Comparison of ENCODE assay signal across 16 cellular contexts in the genomic region with DNA sequence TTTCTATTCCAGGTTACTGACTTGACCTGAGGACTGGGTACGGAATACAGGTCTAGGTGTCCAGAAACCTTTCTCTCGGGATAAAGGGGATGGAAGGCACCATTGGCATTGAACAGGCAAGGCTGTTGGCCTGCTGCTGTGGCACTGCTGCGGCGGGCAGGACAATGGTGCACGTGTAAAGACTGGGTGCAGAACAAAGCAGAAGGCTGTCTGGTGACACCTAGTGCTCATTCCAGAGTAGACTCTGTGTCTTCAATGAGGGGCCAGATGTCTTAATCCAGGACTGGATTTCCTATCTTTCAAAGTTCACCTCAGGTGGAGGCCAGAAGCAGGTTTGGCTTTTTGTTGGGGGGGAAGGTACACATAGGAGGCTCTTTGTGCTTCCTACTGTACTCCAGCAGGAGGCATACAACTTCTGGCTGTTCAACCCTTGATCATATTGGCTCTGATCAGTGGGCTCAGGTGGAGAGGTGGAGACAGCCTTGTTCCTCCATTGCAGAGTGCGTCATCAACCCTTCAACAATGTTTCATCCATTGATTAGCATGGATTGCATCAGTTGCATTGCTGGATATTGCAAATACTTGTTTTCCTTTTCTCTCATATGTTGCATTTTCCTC. TPM values are rescaled to one million over a fixed set of nuclear protein-coding genes. Genes with fewer than 3 reads are reported as not detected.
DNase-seq lines count a peak whose midpoint lies in the region; ATAC-seq, FAIRE-seq and TF ChIP-seq lines count a peak whose summit lies in the region.
"Not testable (repeated sequence)": the region's sequence is repeated elsewhere in the genome, so short reads cannot be mapped to it uniquely, and the experiment has no call there.
"Had no signal": no experiment of that assay in that cellular context is flagged by ENCODE, and none has a peak within 500 bp of the region (broad histone marks: within the 10 kb centered on the region; RNA-seq: fewer than 3 reads in every experiment).

No MANE protein-coding gene starts in this region.

- H3K27ac ChIP-seq in CD4-positive, alpha-beta T cell (ENCODE audit: low read depth, low read length); astrocyte (ENCODE audit: low read depth, low read length); endothelial cell of umbilical vein (ENCODE audit: insufficient read depth, low read depth, low read length): not testable (repeated sequence)

- dilution Hi-C loops in endothelial cell of umbilical vein (cut with MboI; ENCODE audit: extremely low pct_ligation_motif_present, low sequenced_read_pairs), result not testable (repeated sequence)

- not testable (repeated sequence) for TF ChIP-seq POLR2A in endothelial cell of umbilical vein (IDR thresholded peaks at IDR 0.05; ENCODE audit: low read depth, low read length)

- H4K20me1 ChIP-seq in astrocyte (ENCODE audit: insufficient read depth, low read length); endothelial cell of umbilical vein (replicated peaks; ENCODE audit: control insufficient read depth, extremely low read depth, insufficient read depth, low read length): not testable (repeated sequence)

- not testable (repeated sequence) for H3K4me1 Mint-ChIP-seq in CD4-positive, alpha-beta T cell (ENCODE audit: low read depth); WTC11; astrocyte (ENCODE audit: low read depth, unreplicated experiment)

- TF ChIP-seq CTCF in CD4-positive, alpha-beta T cell (IDR thresholded peaks at IDR 0.05); WTC11 (IDR thresholded peaks at IDR 0.05); astrocyte (IDR thresholded peaks at IDR 0.05; ENCODE audit: insufficient read depth, low read depth, low read length); endothelial cell of umbilical vein (IDR thresholded peaks at IDR 0.05; ENCODE audit: extremely low read depth in 1 of 2, insufficient read depth in 1 of 2, low read depth in 1 of 2, low read length in 2 of 2): not testable (repeated sequence)

- not testable (repeated sequence) for BruUV-seq in endothelial cell of umbilical vein (replicated peaks; lab: Mats Ljungman, UMichigan)

- H3K4me3 Mint-ChIP-seq in CD4-positive, alpha-beta T cell; WTC11; astrocyte (ENCODE audit: unreplicated experiment): not testable (repeated sequence)

- not testable (repeated sequence) for H3K4me3 ChIP-seq in astrocyte (ENCODE audit: insufficient read depth, low read depth, low read length); endothelial cell of umbilical vein (replicated peaks in 1 of 3; ENCODE audit: insufficient read depth in 1 of 3, low read depth in 1 of 3, low read length in 3 of 3)

- not testable (repeated sequence) for H3K27me3 ChIP-seq in CD4-positive, alpha-beta T cell (ENCODE audit: control insufficient read depth, insufficient read depth, low read length); astrocyte (ENCODE audit: insufficient read depth, low read length); endothelial cell of umbilical vein (ENCODE audit: control insufficient read depth in 2 of 2, insufficient read depth in 2 of 2, low read length in 2 of 2)

- not testable (repeated sequence) for H3K9me1 ChIP-seq in endothelial cell of umbilical vein (replicated peaks; ENCODE audit: control insufficient read depth, extremely low read depth, insufficient read depth, low read length)

- intact Hi-C loops in CD4-positive, alpha-beta T cell (cut with DNase I, micrococcal nuclease); endothelial cell of umbilical vein (cut with micrococcal nuclease): not testable (repeated sequence)

- H3K9ac ChIP-seq in astrocyte (ENCODE audit: low read length); endothelial cell of umbilical vein (replicated peaks; ENCODE audit: extremely low read depth, insufficient read depth, low read length): not testable (repeated sequence)

- peak; percentile 98 for FAIRE-seq in astrocyte (lab: Jason Lieb, UNC)
- peak; percentile 89 for FAIRE-seq in endothelial cell of umbilical vein (lab: Jason Lieb, UNC)

- peak; percentile 21 for ATAC-seq in CD4-positive, alpha-beta T cell (ENCODE audit: poor library complexity)
- ATAC-seq in GM18909 (IDR thresholded peaks at IDR 0.05; ENCODE audit: poor library complexity, unreplicated experiment) (peak; percentile 56), HG02678 (IDR thresholded peaks at IDR 0.05; ENCODE audit: unreplicated experiment) (peak; percentile 36), WTC11 (peak; percentile 83), left lobe of liver (peak; percentile 52)
- peak; percentile 23 for ATAC-seq in stimulated activated naive CD8-positive, alpha-beta T cell treated with anti-CD3 and anti-CD28 coated beads, Interleukin-15, Interleukin-2, amounts not matched to agents 100 U/mL and 50 U/mL, for 24 hours

- H3K79me2 ChIP-seq in astrocyte (ENCODE audit: insufficient read depth, low read length); endothelial cell of umbilical vein (ENCODE audit: control insufficient read depth, insufficient read depth, low read length): not testable (repeated sequence)

- H3K9me3 Mint-ChIP-seq in CD4-positive, alpha-beta T cell; WTC11; astrocyte (ENCODE audit: unreplicated experiment): not testable (repeated sequence)

- CTCF ChIA-PET in CD4-positive, alpha-beta T cell (lab: Charles Lee); WTC11 (lab: Charles Lee); endothelial cell of umbilical vein (lab: Charles Lee): not testable (repeated sequence)

- not testable (repeated sequence) for H3K9me3 ChIP-seq in CD4-positive, alpha-beta T cell (ENCODE audit: control insufficient read depth, low read length); astrocyte (ENCODE audit: insufficient read depth, low read depth, low read length); endothelial cell of umbilical vein (replicated peaks; ENCODE audit: control insufficient read depth, insufficient read depth, low read length)

- POLR2A ChIA-PET in CD4-positive, alpha-beta T cell (lab: Charles Lee); WTC11 (lab: Charles Lee); endothelial cell of umbilical vein (lab: Charles Lee): not testable (repeated sequence)

- not testable (repeated sequence) for H3K36me3 Mint-ChIP-seq in CD4-positive, alpha-beta T cell (ENCODE audit: low read depth); WTC11; astrocyte (ENCODE audit: low read depth, unreplicated experiment)

- H2AFZ ChIP-seq in astrocyte (ENCODE audit: low read depth, low read length); endothelial cell of umbilical vein (ENCODE audit: low read depth, low read length): not testable (repeated sequence)

- not testable (repeated sequence) for H3K4me1 ChIP-seq in astrocyte (ENCODE audit: insufficient read depth, low read length); endothelial cell of umbilical vein (ENCODE audit: control insufficient read depth, extremely low read depth, insufficient read depth, low read length)

- not testable (repeated sequence) for H3K36me3 ChIP-seq in astrocyte (ENCODE audit: insufficient read depth, low read length); endothelial cell of umbilical vein (ENCODE audit: control insufficient read depth in 2 of 2, extremely low read depth in 1 of 2, insufficient read depth in 2 of 2, low read length in 2 of 2)

- H3K4me2 ChIP-seq in astrocyte (ENCODE audit: low read length); endothelial cell of umbilical vein (ENCODE audit: insufficient read depth, low read length): not testable (repeated sequence)

- H3K27ac Mint-ChIP-seq in CD4-positive, alpha-beta T cell; WTC11; astrocyte (ENCODE audit: unreplicated experiment): not testable (repeated sequence)

- not testable (repeated sequence) for H3K27me3 Mint-ChIP-seq in CD4-positive, alpha-beta T cell; WTC11 (ENCODE audit: low read depth); astrocyte (ENCODE audit: low read depth, unreplicated experiment)

- not testable (repeated sequence) for DNase-seq in CD4-positive, alpha-beta T cell; WTC11 (ENCODE audit: low spot score); astrocyte (ENCODE audit: low read depth); endothelial cell of umbilical vein (ENCODE audit: low read depth, low spot score); left lobe of liver (ENCODE audit: low spot score); stimulated activated naive CD8-positive, alpha-beta T cell treated with anti-CD3 and anti-CD28 coated beads, Interleukin-15, Interleukin-2, amounts not matched to agents 100 U/mL and 50 U/mL, for 24 hours

RNA-seq across cellular contexts. Expression of a gene that starts 27.4 kb away (rescaled TPM):
- under 1 TPM in 1 of 2 experiments, not detected in 1; 0.30 TPM for total RNA-seq in CD4-positive, alpha-beta T cell
- 0.48 to 0.85 TPM (median 0.66 TPM) in 3 replicates for total RNA-seq in WTC11 (2021)
- 0.75 and 1.5 TPM in 2 replicates for total RNA-seq in astrocyte
- total RNA-seq in endothelial cell of umbilical vein, result 0.53 and 0.88 TPM in 2 replicates
- 0.41 and 0.68 TPM in 2 replicates for polyA plus RNA-seq in endothelial cell of umbilical vein
- polyA plus RNA-seq in endothelial cell of umbilical vein (2011; cell fraction: cytosol; rRNA removed), result 0.08 and 0.23 TPM in 2 replicates
- polyA plus RNA-seq in endothelial cell of umbilical vein (2011; cell fraction: nucleus; rRNA removed), result 0.99 and 1.3 TPM in 2 replicates
- polyA plus RNA-seq in endothelial cell of umbilical vein (2012), result 0.19 and 0.21 TPM in 2 replicates
- 1.2 and 1.7 TPM in 2 replicates for polyA minus RNA-seq in endothelial cell of umbilical vein
- not detected for polyA minus RNA-seq in endothelial cell of umbilical vein (2011; cell fraction: cytosol; rRNA and poly(A)+ RNA removed)
- 0.96 and 1.1 TPM in 2 replicates for polyA minus RNA-seq in endothelial cell of umbilical vein (2011; cell fraction: nucleus; rRNA and poly(A)+ RNA removed)
- total RNA-seq in left lobe of liver, result 0.78 TPM

RNA-seq across cellular contexts. Expression of a gene that starts 34.6 kb away (rescaled TPM):
- total RNA-seq in CD4-positive, alpha-beta T cell, result not detected
- total RNA-seq in WTC11 (2021) (not detected in 3 replicates), astrocyte (not detected in 2 replicates), endothelial cell of umbilical vein (not detected in 2 replicates), left lobe of liver (not detected)
- polyA plus RNA-seq in endothelial cell of umbilical vein, result not detected in 2 replicates
- not detected in 2 replicates for polyA plus RNA-seq in endothelial cell of umbilical vein (2011; cell fraction: cytosol; rRNA removed)
- not detected in 2 replicates for polyA plus RNA-seq in endothelial cell of umbilical vein (2011; cell fraction: nucleus; rRNA removed)
- polyA plus RNA-seq in endothelial cell of umbilical vein (2012), result not detected in 2 replicates
- not detected in 2 replicates for polyA minus RNA-seq in endothelial cell of umbilical vein
- not detected for polyA minus RNA-seq in endothelial cell of umbilical vein (2011; cell fraction: cytosol; rRNA and poly(A)+ RNA removed)
- not detected in 2 replicates for polyA minus RNA-seq in endothelial cell of umbilical vein (2011; cell fraction: nucleus; rRNA and poly(A)+ RNA removed)
- total RNA-seq: Calu3; CD8-positive, alpha-beta memory T cell; LHCN-M2; OCI-LY7; Right ventricle myocardium inferior; SJSA1 had no signal
- polyA plus RNA-seq: AG04450; CD8-positive, alpha-beta memory T cell had no signal

RNA-seq across cellular contexts. Expression of a gene that starts 35.2 kb away (rescaled TPM):
- total RNA-seq in CD4-positive, alpha-beta T cell, result not detected
- total RNA-seq in WTC11 (2021) (not detected in 3 replicates), astrocyte (not detected in 2 replicates), endothelial cell of umbilical vein (not detected in 2 replicates), left lobe of liver (not detected)
- not detected in 2 replicates for polyA plus RNA-seq in endothelial cell of umbilical vein
- polyA plus RNA-seq in endothelial cell of umbilical vein (2011; cell fraction: cytosol; rRNA removed), result not detected in 2 replicates
- not detected in 2 replicates for polyA plus RNA-seq in endothelial cell of umbilical vein (2011; cell fraction: nucleus; rRNA removed)
- not detected in 2 replicates for polyA plus RNA-seq in endothelial cell of umbilical vein (2012)
- not detected in 2 replicates for polyA minus RNA-seq in endothelial cell of umbilical vein
- polyA minus RNA-seq in endothelial cell of umbilical vein (2011; cell fraction: cytosol; rRNA and poly(A)+ RNA removed), result not detected
- polyA minus RNA-seq in endothelial cell of umbilical vein (2011; cell fraction: nucleus; rRNA and poly(A)+ RNA removed), result not detected in 2 replicates
- total RNA-seq: Calu3; CD8-positive, alpha-beta memory T cell; Daoy; LHCN-M2; OCI-LY7; Right ventricle myocardium inferior; SJSA1 had no signal
- polyA plus RNA-seq: AG04450; CD8-positive, alpha-beta memory T cell had no signal

Comparison
In these comparisons a context has a peak if more than half of its experiments do, and no peak if none do; other contexts are left out.
1. ATAC-seq: peak in every context shown above with its lines; median percentile 83 in WTC11; 56 in GM18909; 52 in left lobe of liver; 36 in HG02678; 23 in stimulated activated naive CD8-positive, alpha-beta T cell treated with anti-CD3 and anti-CD28 coated beads, Interleukin-15, Interleukin-2, amounts not matched to agents 100 U/mL and 50 U/mL, for 24 hours; 21 in CD4-positive, alpha-beta T cell.